Comparison of ENCODE assay signal across 21 cellular contexts in genomic region chr5:149811453-149811852, GRCh38.
"Had no signal": no experiment of that assay in that cellular context is flagged by ENCODE, and none has a peak within 500 bp of the region (broad histone marks: within the 10 kb centered on the region; RNA-seq: fewer than 3 reads in every experiment).

No MANE protein-coding gene starts in this region.

- H3K4me3 ChIP-seq: ascending aorta, dorsolateral prefrontal cortex, left lung, right lobe of liver, tibial nerve, vagina had no signal

- H3K27me3 ChIP-seq: ascending aorta, dorsolateral prefrontal cortex, right lobe of liver, tibial nerve, vagina had no signal

- H3K4me3 Mint-ChIP-seq: activated naive CD4-positive, alpha-beta T cell treated with anti-CD3 and anti-CD28 coated beads for 36 hours; activated naive CD8-positive, alpha-beta T cell treated with anti-CD3 and anti-CD28 coated beads, Interleukin-2, amount 50 U/mL, for 24 hours; activated T-helper 17 cell treated with anti-CD3 and anti-CD28 coated beads, Interleukin-2, amount 50 U/mL, for 72 hours; memory B cell; natural killer cell treated with Interleukin-12 subunit alpha and Interleukin-12 subunit beta and Interleukin-15 and Interleukin-18, amount 100 ng/mL, for 72 hours; T-cell had no signal

- H3K27me3 Mint-ChIP-seq: activated naive CD8-positive, alpha-beta T cell treated with anti-CD3 and anti-CD28 coated beads, Interleukin-2, amount 50 U/mL, for 24 hours; activated T-helper 17 cell treated with anti-CD3 and anti-CD28 coated beads, Interleukin-2, amount 50 U/mL, for 72 hours; memory B cell; natural killer cell treated with Interleukin-12 subunit alpha and Interleukin-12 subunit beta and Interleukin-15 and Interleukin-18, amount 100 ng/mL, for 72 hours; T-cell had no signal

- H3K27ac ChIP-seq: ascending aorta, dorsolateral prefrontal cortex, left lung, right lobe of liver, tibial nerve, vagina had no signal

- H3K9me3 ChIP-seq: ascending aorta, left lung, right lobe of liver, tibial nerve, vagina had no signal

- DNase-seq: activated CD4-positive, alpha-beta T cell treated with anti-CD3 and anti-CD28 coated beads for 1 hour; activated CD4-positive, alpha-beta T cell treated with anti-CD3 and anti-CD28 coated beads, Interleukin-2, amount 50 U/mL, for 4 hours; activated naive CD4-positive, alpha-beta T cell treated with anti-CD3 and anti-CD28 coated beads for 36 hours; activated naive CD8-positive, alpha-beta T cell treated with anti-CD3 and anti-CD28 coated beads, Interleukin-2, amount 50 U/mL, for 24 hours; dorsolateral prefrontal cortex; hippocampal formation; left lung; nucleus accumbens; right lobe of liver; stimulated activated naive CD4-positive, alpha-beta T cell; substantia nigra; T-cell; T1000 had no signal

- H3K27ac Mint-ChIP-seq: activated naive CD4-positive, alpha-beta T cell treated with anti-CD3 and anti-CD28 coated beads for 36 hours; activated T-helper 17 cell treated with anti-CD3 and anti-CD28 coated beads, Interleukin-2, amount 50 U/mL, for 72 hours; memory B cell; natural killer cell treated with Interleukin-12 subunit alpha and Interleukin-12 subunit beta and Interleukin-15 and Interleukin-18, amount 100 ng/mL, for 72 hours; T-cell had no signal

- FAIRE-seq: bronchial epithelial cell, keratinocyte had no signal

- H3K4me1 ChIP-seq: ascending aorta, left lung, right lobe of liver had no signal

- H3K9me3 Mint-ChIP-seq: activated naive CD4-positive, alpha-beta T cell treated with anti-CD3 and anti-CD28 coated beads for 36 hours; activated naive CD8-positive, alpha-beta T cell treated with anti-CD3 and anti-CD28 coated beads, Interleukin-2, amount 50 U/mL, for 24 hours; activated T-helper 17 cell treated with anti-CD3 and anti-CD28 coated beads, Interleukin-2, amount 50 U/mL, for 72 hours; memory B cell; natural killer cell treated with Interleukin-12 subunit alpha and Interleukin-12 subunit beta and Interleukin-15 and Interleukin-18, amount 100 ng/mL, for 72 hours; T-cell had no signal

- H3K36me3 Mint-ChIP-seq: natural killer cell treated with Interleukin-12 subunit alpha and Interleukin-12 subunit beta and Interleukin-15 and Interleukin-18, amount 100 ng/mL, for 72 hours; T-cell had no signal

- H3K4me1 Mint-ChIP-seq: activated T-helper 17 cell treated with anti-CD3 and anti-CD28 coated beads, Interleukin-2, amount 50 U/mL, for 72 hours; T-cell had no signal

- H3K36me3 ChIP-seq: ascending aorta, left lung, right lobe of liver, tibial nerve, vagina had no signal

- ATAC-seq: activated naive CD8-positive, alpha-beta T cell treated with anti-CD3 and anti-CD28 coated beads, Interleukin-2, amount 50 U/mL, for 24 hours; activated T-helper 17 cell treated with anti-CD3 and anti-CD28 coated beads, Interleukin-2, amount 50 U/mL, for 72 hours; left lung; natural killer cell treated with Interleukin-12 subunit alpha and Interleukin-12 subunit beta and Interleukin-15 and Interleukin-18, amount 100 ng/mL, for 72 hours; T-cell had no signal
